ENCODE assay signal across 20 cellular contexts in the genomic region with DNA sequence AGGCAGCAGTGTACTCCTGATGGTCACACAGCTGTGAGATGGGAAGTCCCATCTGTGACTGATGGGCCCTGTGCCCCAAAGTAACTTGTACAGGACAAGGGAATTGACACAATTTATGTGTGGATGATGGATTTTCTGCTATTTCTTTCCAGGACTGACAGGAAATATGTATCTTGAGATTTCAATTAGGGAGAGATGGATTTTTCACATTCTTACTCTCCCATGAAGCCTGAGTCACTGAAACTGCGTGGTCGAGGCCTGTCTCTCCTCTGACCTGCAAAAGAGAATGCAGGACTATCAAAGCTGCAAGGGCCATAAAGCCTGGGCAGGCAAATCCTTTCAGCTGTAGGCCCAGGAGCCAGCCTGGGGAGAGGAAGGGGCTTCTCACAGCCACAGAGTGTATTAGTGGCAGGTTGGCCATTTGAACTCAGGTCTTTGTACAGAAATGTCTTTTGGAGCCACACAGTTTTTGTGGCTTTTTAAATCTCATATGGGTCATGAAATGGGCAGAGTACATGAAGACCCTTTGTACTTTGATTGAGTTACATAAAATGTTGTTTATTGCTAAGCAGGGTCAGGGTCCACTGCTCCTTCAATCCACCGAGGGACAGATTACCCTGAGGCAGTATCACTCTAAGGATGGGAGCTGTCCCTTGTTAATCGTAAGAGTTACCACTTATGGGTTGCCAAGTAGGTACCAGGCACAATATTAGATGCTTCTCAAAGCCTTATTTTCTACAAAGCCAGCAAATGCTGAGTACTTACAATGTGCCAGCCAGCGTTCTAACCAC. TPM values are rescaled to one million over a fixed set of nuclear protein-coding genes. Genes with fewer than 3 reads are reported as not detected.
DNase-seq lines count a peak whose midpoint lies in the region; ATAC-seq and TF ChIP-seq lines count a peak whose summit lies in the region.
"Had no signal": no experiment of that assay in that cellular context is flagged by ENCODE, and none has a peak within 500 bp of the region (broad histone marks: within the 10 kb centered on the region; RNA-seq: fewer than 3 reads in every experiment).

No MANE protein-coding gene starts in this region.

- H3K36me3 Mint-ChIP-seq in activated T-cell treated with anti-CD3 and anti-CD28 coated beads, Interleukin-2, amount 50 U/mL, for 24 hours (ENCODE audit: low read depth): peaks cover 95% of the 10 kb centered on the region
- H3K36me3 Mint-ChIP-seq in chondrocyte (ENCODE audit: low read depth): peaks cover 38% of the 10 kb centered on the region

- no peak for TF ChIP-seq CTCF in chondrocyte (IDR thresholded peaks at IDR 0.05)

- H3K4me1 Mint-ChIP-seq in activated T-cell treated with anti-CD3 and anti-CD28 coated beads, Interleukin-2, amount 50 U/mL, for 24 hours (ENCODE audit: low read depth): no peaks in the 10 kb centered on the region
- peaks cover 40% of the 10 kb centered on the region for H3K4me1 Mint-ChIP-seq in chondrocyte (ENCODE audit: low read depth)

- peak overlapping the region; percentile 14 for H3K27ac Mint-ChIP-seq in activated T-cell treated with anti-CD3 and anti-CD28 coated beads, Interleukin-2, amount 50 U/mL, for 24 hours
- peak overlapping the region; percentile 83 for H3K27ac Mint-ChIP-seq in chondrocyte (ENCODE audit: unreplicated experiment)

- ATAC-seq in GM19397 (IDR thresholded peaks at IDR 0.05; ENCODE audit: unreplicated experiment): no peak
- ATAC-seq: HCT116 had no signal

- H3K9me3 Mint-ChIP-seq in activated T-cell treated with anti-CD3 and anti-CD28 coated beads, Interleukin-2, amount 50 U/mL, for 24 hours: no peaks in the 10 kb centered on the region
- H3K9me3 Mint-ChIP-seq in chondrocyte (ENCODE audit: low read depth): no peaks in the 10 kb centered on the region
- H3K9me3 Mint-ChIP-seq: CD4-positive, alpha-beta memory T cell; naive B cell had no signal

- H3K27me3 Mint-ChIP-seq in activated T-cell treated with anti-CD3 and anti-CD28 coated beads, Interleukin-2, amount 50 U/mL, for 24 hours: no peaks in the 10 kb centered on the region
- H3K27me3 Mint-ChIP-seq in chondrocyte (ENCODE audit: low read depth): no peaks in the 10 kb centered on the region
- H3K27me3 Mint-ChIP-seq: CD4-positive, alpha-beta memory T cell; naive B cell had no signal

- no peak overlapping the region for H3K4me3 Mint-ChIP-seq in activated T-cell treated with anti-CD3 and anti-CD28 coated beads, Interleukin-2, amount 50 U/mL, for 24 hours
- H3K4me3 Mint-ChIP-seq in chondrocyte (ENCODE audit: unreplicated experiment): no peak overlapping the region
- H3K4me3 Mint-ChIP-seq: CD4-positive, alpha-beta memory T cell; naive B cell had no signal

- DNase-seq in activated T-cell treated with anti-CD3 and anti-CD28 coated beads, Interleukin-2, amount 50 U/mL, for 24 hours: no peak
- DNase-seq in activated T-cell treated with anti-CD3 and anti-CD28 coated beads, Interleukin-2, amount 50 U/mL, for 48 hours: no peak
- no peak for DNase-seq in chondrocyte (ENCODE audit: low spot score)
- peak; percentile 25 for DNase-seq in kidney glomerular epithelial cell (lab: John Stamatoyannopoulos, UW)
- no peak for DNase-seq in iPS-NIHi7 (ENCODE audit: extremely low spot score)
- DNase-seq in NCI-H82 treated with DMSO at 0.1 percent for 48 hours (lab: John Stamatoyannopoulos, UW; ENCODE audit: unreplicated experiment): no peak
- DNase-seq in GM19240 (ENCODE audit: insufficient read length, low spot score): no peak
- DNase-seq: 8988T; activated naive CD4-positive, alpha-beta T cell treated with anti-CD3 and anti-CD28 coated beads, Interleukin-2, amount 50 U/mL, for 16 hours; CD4-positive, alpha-beta memory T cell; DMS79; naive B cell; NCI-H1417 treated with DMSO at 0.1 percent for 48 hours; NCI-H82 had no signal

RNA-seq across cellular contexts. Expression of gene ALX3, which starts 14.8 kb away (rescaled TPM):
- total RNA-seq in chondrocyte: not detected in 3 replicates
- total RNA-seq: CD4-positive, alpha-beta memory T cell; foreskin keratinocyte; HT-29; liver; tibial nerve had no signal

RNA-seq across cellular contexts. Expression of gene STRIP1, which starts 21.3 kb away (rescaled TPM):
- total RNA-seq in chondrocyte: 40.2 to 45.6 TPM (median 41.4 TPM) in 3 replicates

RNA-seq across cellular contexts. Expression of gene UBL4B, which starts 56.6 kb away (rescaled TPM):
- not detected in 3 replicates for total RNA-seq in chondrocyte
- total RNA-seq: CD4-positive, alpha-beta memory T cell; foreskin keratinocyte; HT-29; liver had no signal
